12 cellular contexts compared by ENCODE assay signal in the genomic region with DNA sequence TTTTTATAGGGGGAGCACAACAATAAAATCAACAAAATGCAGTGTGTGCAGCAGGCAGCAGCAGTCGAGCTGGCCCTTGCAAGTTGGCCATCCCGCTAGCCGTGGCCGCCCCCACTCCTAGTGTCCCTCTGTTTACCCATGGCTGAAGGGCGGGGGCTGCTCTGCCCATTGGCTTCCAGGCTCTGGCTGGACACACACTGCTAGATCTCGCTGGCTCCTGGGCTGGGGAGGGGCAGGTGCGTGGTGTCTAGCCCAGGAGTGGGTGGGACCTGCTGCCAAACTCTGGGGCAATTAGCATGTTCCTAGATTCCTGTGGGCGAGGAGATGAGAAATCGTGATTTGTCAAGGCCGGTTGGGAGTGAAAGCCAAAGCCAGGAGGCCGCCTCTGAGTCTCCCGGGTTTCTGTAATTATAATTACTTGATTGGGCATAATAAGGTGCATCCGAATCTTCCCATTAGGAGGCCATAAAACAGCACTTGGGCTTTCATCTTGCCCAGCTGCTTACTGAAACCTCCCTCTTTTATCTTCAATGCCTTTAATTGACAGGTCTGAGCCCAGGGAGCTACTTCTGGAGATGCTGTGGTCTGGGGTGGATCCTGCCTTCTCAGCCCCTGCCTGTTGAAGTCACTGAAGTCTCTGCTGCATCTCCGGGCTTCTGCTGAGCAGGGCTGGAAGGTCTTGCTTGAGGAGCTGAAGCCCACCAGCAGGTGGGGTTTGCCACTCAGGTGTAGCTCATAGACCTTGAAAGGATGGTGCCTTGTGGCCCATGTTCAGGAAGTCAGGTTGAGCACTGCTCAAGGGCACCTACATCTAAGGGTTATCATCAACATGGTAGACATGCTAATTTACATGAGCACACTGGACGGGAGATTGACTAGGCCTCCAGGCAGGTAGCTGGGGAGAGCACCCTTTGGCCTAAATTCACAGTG. TPM values are rescaled to one million over a fixed set of nuclear protein-coding genes. Genes with fewer than 3 reads are reported as not detected.
DNase-seq lines count a peak whose midpoint lies in the region; ATAC-seq, FAIRE-seq and TF ChIP-seq lines count a peak whose summit lies in the region.
"Had no signal": no experiment of that assay in that cellular context is flagged by ENCODE, and none has a peak within 500 bp of the region (broad histone marks: within the 10 kb centered on the region; RNA-seq: fewer than 3 reads in every experiment).

No MANE protein-coding gene starts in this region.

- no peaks in the 10 kb centered on the region for H3K79me2 ChIP-seq in GM12878 (ENCODE audit: control insufficient read depth, insufficient read depth, low read length)

- no peak; the same call in 2 of the 3 replicates for ATAC-seq in GM12878
- no peak for ATAC-seq in HG03571 (IDR thresholded peaks at IDR 0.05; ENCODE audit: unreplicated experiment)
- no peak for ATAC-seq in psoas muscle

- in situ Hi-C loops in GM12878 (cut with MboI): no loop called here

- SMC1A ChIA-PET in GM12878 (lab: Charles Lee; ENCODE audit: uncharacterized antibody, unreplicated experiment): interaction anchor here (0.8 to 2.8 kb wide), 3 partner anchors 120 to 228 kb away, joined by 3 to 19 read pairs (median 6); no protein-coding TSS in a partner anchor

- TF ChIP-seq RAD21 in GM12878 (IDR thresholded peaks at IDR 0.05; ENCODE audit: insufficient read depth, low read depth, low read length): 0 out of 2 replicates have a peak, but pooled peaks have one; percentile 17

- H3K27ac ChIP-seq in GM12878 (ENCODE audit: control insufficient read depth, insufficient read depth) (no peak overlapping the region), muscle layer of colon (ENCODE audit: low read depth, low read length) (peak overlapping the region; percentile 27), psoas muscle (no peak overlapping the region)

- CTCF ChIA-PET in GM12878 (lab: Yijun Ruan, JAX): interaction anchor here (1.0 to 8.1 kb wide), 4 partner anchors 147 to 229 kb away, joined by 3 to 59 read pairs (median 12); no protein-coding TSS in a partner anchor

- H3K9me3 ChIP-seq in GM12878 (replicated peaks; ENCODE audit: control insufficient read depth, insufficient read depth, low read length): no peaks in the 10 kb centered on the region; the same call in 2 of the 3 replicates
- H3K9me3 ChIP-seq in muscle layer of colon (ENCODE audit: low read length): no peaks in the 10 kb centered on the region
- no peaks in the 10 kb centered on the region for H3K9me3 ChIP-seq in psoas muscle

- TF ChIP-seq EP300 in GM12878 (IDR thresholded peaks at IDR 0.05; ENCODE audit: borderline replicate concordance in 1 of 2, control insufficient read depth in 1 of 2, low read depth in 2 of 2, low read length in 2 of 2): no peak

- H3K27me3 ChIP-seq in GM12878 (replicated peaks in 1 of 2; ENCODE audit: control insufficient read depth in 2 of 2, insufficient read depth in 2 of 2, low read length in 1 of 2) (no peaks in the 10 kb centered on the region), muscle layer of colon (ENCODE audit: control insufficient read depth in 1 of 2, insufficient read depth in 2 of 2, low read length in 2 of 2) (no peaks in the 10 kb centered on the region), psoas muscle (ENCODE audit: insufficient read depth in 3 of 3, low read length in 2 of 3) (no peaks in the 10 kb centered on the region)

- POLR2A ChIA-PET in GM12878 (lab: Charles Lee): no interaction called here

- intact Hi-C loops in GM12878 (cut with micrococcal nuclease; ENCODE audit: unreplicated experiment) (no loop called here), psoas muscle (cut with DNase I) (loop anchor here in 1 of 2 donors (5.0 kb wide), 1 partner anchor 44 kb away; no protein-coding TSS in a partner anchor)

- H3K36me3 ChIP-seq in GM12878 (ENCODE audit: control insufficient read depth in 2 of 2, insufficient read depth in 2 of 2, low read length in 1 of 2): no peaks in the 10 kb centered on the region
- H3K36me3 ChIP-seq in muscle layer of colon (ENCODE audit: insufficient read depth, low read length): no peaks in the 10 kb centered on the region
- H3K36me3 ChIP-seq in psoas muscle (ENCODE audit: insufficient read depth in 1 of 2, low read depth in 1 of 2): no peaks in the 10 kb centered on the region

- no peak for FAIRE-seq in GM12878 (lab: Jason Lieb, UNC)
- FAIRE-seq: A204.1, kidney had no signal

- TF ChIP-seq CTCF in GM12878 (IDR thresholded peaks at IDR 0.05 in 2 of 3, conservative IDR thresholded peaks at IDR 0.05 in 1 of 3; ENCODE audit: control insufficient read depth in 2 of 3, extremely low read depth in 1 of 3, insufficient read depth in 1 of 3, low read depth in 3 of 3, low read length in 3 of 3) (peak in 1 of 3 experiments; percentile 21; a peak in 1 of 6 replicates), psoas muscle (IDR thresholded peaks at IDR 0.05) (no peak)

- RAD21 ChIA-PET in GM12878 (lab: Charles Lee; ENCODE audit: unreplicated experiment): interaction anchor here (1.1 to 5.2 kb wide), 4 partner anchors 9 to 229 kb away, joined by 3 to 23 read pairs (median 4); no protein-coding TSS in a partner anchor

- DNase-seq in DMS53 (lab: John Stamatoyannopoulos, UW) (peak; percentile 43), DMS53 treated with DMSO at 0.1 percent for 48 hours (lab: John Stamatoyannopoulos, UW; ENCODE audit: unreplicated experiment) (no peak), NCI-H1436 treated with DMSO at 0.1 percent for 48 hours (lab: John Stamatoyannopoulos, UW) (peak; percentile 34), GM12878 (ENCODE audit: low read depth, low spot score) (no peak), GM03348 (ENCODE audit: low spot score) (no peak), psoas muscle (no peak)
- DNase-seq: NCI-H2171 treated with DMSO at 0.1 percent for 48 hours, T-cell had no signal

- BruUV-seq in GM12878 (replicated peaks; lab: Mats Ljungman, UMichigan): no TSS peak

- H3K4me1 ChIP-seq in GM12878 (ENCODE audit: control insufficient read depth, insufficient read depth, low read length): no peaks in the 10 kb centered on the region
- H3K4me1 ChIP-seq in muscle layer of colon (ENCODE audit: insufficient read depth, low read length): peaks cover 7% of the 10 kb centered on the region
- peaks cover 7% of the 10 kb centered on the region for H3K4me1 ChIP-seq in psoas muscle

- WGBS in GM12878 (ENCODE audit: insufficient coverage, insufficient replicate concordance, low lambda C conversion rate, missing lambda C conversion rate): 30% methylated on average over 15 of the region's 15 CpGs
- WGBS in psoas muscle, 3 donors: 93% methylated on average over 15 of the region's 15 CpGs

- no peaks in the 10 kb centered on the region for H4K20me1 ChIP-seq in GM12878 (ENCODE audit: control insufficient read depth, insufficient read depth)

- H3K9ac ChIP-seq in GM12878 (ENCODE audit: control insufficient read depth, insufficient read depth, low read length): no peak overlapping the region
- no peak overlapping the region for H3K9ac ChIP-seq in muscle layer of colon (ENCODE audit: low read length)

- H2AFZ ChIP-seq in GM12878 (ENCODE audit: control insufficient read depth, low read depth, low read length): no peak overlapping the region

- no peak for TF ChIP-seq POLR2A in GM12878 (IDR thresholded peaks at IDR 0.05; ENCODE audit: low read depth, low read length)

- H3K4me3 ChIP-seq in GM12878: no peak overlapping the region
- no peak overlapping the region for H3K4me3 ChIP-seq in muscle layer of colon (ENCODE audit: low read depth in 1 of 2, low read length in 2 of 2)
- no peak overlapping the region for H3K4me3 ChIP-seq in psoas muscle

- no peak overlapping the region for H3K4me2 ChIP-seq in GM12878 (ENCODE audit: control insufficient read depth, insufficient read depth)

TF ChIP-seq in GM12878, 131 proteins besides CTCF, POLR2A, EP300 and RAD21 (continues in another document):
- TF ChIP-seq ATF7 (IDR thresholded peaks at IDR 0.05; ENCODE audit: low read depth): no peak
- TF ChIP-seq RBBP5 (conservative IDR thresholded peaks at IDR 0.05): no peak

RNA-seq across cellular contexts. Expression of a gene that starts 44.5 kb away (rescaled TPM):
- not detected in 2 replicates for total RNA-seq in GM12878 (2013; cell fraction: nucleolus; rRNA removed)
- not detected in 2 replicates for total RNA-seq in GM12878 (2014; rRNA removed)
- not detected in 2 replicates for total RNA-seq in GM12878 (2014; rRNA removed; fragmentation: Illumina TruSeq; extraction: Trizol)
- total RNA-seq in GM12878 (2021): 0.15 and 0.43 TPM in 2 replicates
- polyA plus RNA-seq in GM12878 (2011; ENCODE audit: low read depth): not detected
- polyA plus RNA-seq in GM12878 (2011; rRNA removed): 0.07 TPM in 1 of 2 replicates, not detected in the other
- not detected in 2 replicates for polyA plus RNA-seq in GM12878 (2011; cell fraction: cytosol; rRNA removed)
- not detected in 2 replicates for polyA plus RNA-seq in GM12878 (2011; cell fraction: nucleus; rRNA removed)
- not detected in 2 replicates for polyA plus RNA-seq in GM12878 (2012)
- polyA plus RNA-seq in GM12878 (2014; fragmentation: Illumina TruSeq; extraction: Trizol): not detected in 2 replicates
- not detected for polyA plus RNA-seq in GM12878 (2014; fragmentation: Nextera tagmentation; extraction: Ambion mirVana)
- polyA plus RNA-seq in GM12878 (2014; rRNA removed): not detected in 2 replicates
- under 1 TPM in 1 of 2 experiments, not detected in 1; 0.16 TPM for polyA plus RNA-seq in GM12878 (2016; fragmentation: Nextera tagmentation; extraction: Ambion mirVana)
- polyA minus RNA-seq in GM12878 (2011; rRNA and poly(A)+ RNA removed): 0.10 and 0.22 TPM in 2 replicates
- not detected in 2 replicates for polyA minus RNA-seq in GM12878 (2011; cell fraction: cytosol; rRNA and poly(A)+ RNA removed)
- not detected in 2 replicates for polyA minus RNA-seq in GM12878 (2011; cell fraction: nucleus; rRNA and poly(A)+ RNA removed)
- 10 to 100 TPM in 1 of 4 donors, 1 to 10 TPM in 3; 3.6 to 10.5 (median 5.0) TPM for total RNA-seq in psoas muscle
- 1 to 10 TPM; 2.8 to 4.1 (median 3.0) TPM for polyA plus RNA-seq in psoas muscle

RNA-seq across cellular contexts. Expression of a gene that starts 57.4 kb away (rescaled TPM):
- total RNA-seq in GM12878 (2013; cell fraction: nucleolus; rRNA removed): 1.7 and 2.6 TPM in 2 replicates
- 2.2 and 3.4 TPM in 2 replicates for total RNA-seq in GM12878 (2014; rRNA removed)
- 2.9 and 3.6 TPM in 2 replicates for total RNA-seq in GM12878 (2014; rRNA removed; fragmentation: Illumina TruSeq; extraction: Trizol)
- 4.9 and 5.6 TPM in 2 replicates for total RNA-seq in GM12878 (2021)
- 0.41 TPM for polyA plus RNA-seq in GM12878 (2011; ENCODE audit: low read depth)
- 1.3 and 1.8 TPM in 2 replicates for polyA plus RNA-seq in GM12878 (2011; rRNA removed)
- polyA plus RNA-seq in GM12878 (2011; cell fraction: cytosol; rRNA removed): 0.69 and 1.3 TPM in 2 replicates
- 1.3 and 1.9 TPM in 2 replicates for polyA plus RNA-seq in GM12878 (2011; cell fraction: nucleus; rRNA removed)
- polyA plus RNA-seq in GM12878 (2012): 0.27 and 0.81 TPM in 2 replicates
- polyA plus RNA-seq in GM12878 (2014; fragmentation: Illumina TruSeq; extraction: Trizol): 1.5 and 2.6 TPM in 2 replicates
- polyA plus RNA-seq in GM12878 (2014; fragmentation: Nextera tagmentation; extraction: Ambion mirVana): 1 to 10 TPM in 1 of 2 experiments, under 1 TPM in 1; 0.90 to 1.5 TPM
- 2.0 and 2.5 TPM in 2 replicates for polyA plus RNA-seq in GM12878 (2014; rRNA removed)
- polyA plus RNA-seq in GM12878 (2016; fragmentation: Nextera tagmentation; extraction: Ambion mirVana): 1 to 10 TPM; 1.7 to 2.9 TPM
- 2.8 and 6.8 TPM in 2 replicates for polyA minus RNA-seq in GM12878 (2011; rRNA and poly(A)+ RNA removed)
- polyA minus RNA-seq in GM12878 (2011; cell fraction: cytosol; rRNA and poly(A)+ RNA removed): 1.6 and 1.7 TPM in 2 replicates
- 2.7 and 4.9 TPM in 2 replicates for polyA minus RNA-seq in GM12878 (2011; cell fraction: nucleus; rRNA and poly(A)+ RNA removed)
- total RNA-seq in psoas muscle: 10 to 100 TPM; 14.0 to 45.7 (median 29.0) TPM
- polyA plus RNA-seq in psoas muscle: 10 to 100 TPM in 2 of 3 donors, 1 to 10 TPM in 1; 6.8 to 15.0 (median 11.7) TPM

Comparison
In these comparisons a context has a peak if more than half of its experiments do, and no peak if none do; other contexts are left out.
1. DNase-seq: peak in DMS53 (single experiment) and NCI-H1436 treated with DMSO at 0.1 percent for 48 hours (single experiment); none in DMS53 treated with DMSO at 0.1 percent for 48 hours (single experiment), GM12878 (single experiment), GM03348 (single experiment) and psoas muscle (0 of 2).